20 cellular contexts compared by ENCODE assay signal in genomic region chr20:62472343-62473199, GRCh38. TPM values are rescaled to one million over a fixed set of nuclear protein-coding genes. Genes with fewer than 3 reads are reported as not detected.
"Had no signal": no experiment of that assay in that cellular context is flagged by ENCODE, and none has a peak within 500 bp of the region (broad histone marks: within the 10 kb centered on the region; RNA-seq: fewer than 3 reads in every experiment).

No MANE protein-coding gene starts in this region.

- H3K9ac ChIP-seq: neural progenitor cell, parathyroid adenoma had no signal

- H3K4me1 ChIP-seq: parathyroid adenoma had no signal

- H3K27ac Mint-ChIP-seq: neural progenitor cell had no signal

- H3K9me3 ChIP-seq: ascending aorta, breast epithelium, gastrocnemius medialis, heart right ventricle, left lung, suprapubic skin had no signal

- H3K4me2 ChIP-seq: neural progenitor cell had no signal

- H3K36me3 Mint-ChIP-seq: neural progenitor cell had no signal

- ATAC-seq: gastrocnemius medialis; left lung; stimulated activated naive CD8-positive, alpha-beta T cell treated with anti-CD3 and anti-CD28 coated beads, Interleukin-15, Interleukin-2, amounts not matched to agents 100 U/mL and 50 U/mL, for 24 hours had no signal

- H3K4me3 ChIP-seq: ascending aorta, breast epithelium, gastrocnemius medialis, heart right ventricle, left lung, neural progenitor cell, suprapubic skin had no signal

- DNase-seq: activated CD4-positive, alpha-beta T cell treated with anti-CD3 and anti-CD28 coated beads, Interleukin-2, amount 50 U/mL, for 1 hour; activated naive CD4-positive, alpha-beta T cell treated with Interleukin-2 at 50 U/mL for 16 hours; activated T-cell treated with anti-CD3 and anti-CD28 coated beads for 4 hours; dermis blood vessel endothelial cell; gastrocnemius medialis; heart right ventricle; kidney; left lung; retina; stimulated activated naive CD8-positive, alpha-beta T cell treated with anti-CD3 and anti-CD28 coated beads, Interleukin-15, Interleukin-2, amounts not matched to agents 100 U/mL and 50 U/mL, for 24 hours; trophoblast cell had no signal

- H3K27ac ChIP-seq: ascending aorta, breast epithelium, gastrocnemius medialis, heart right ventricle, left lung, neural progenitor cell, parathyroid adenoma, suprapubic skin had no signal

- H3K36me3 ChIP-seq: ascending aorta, breast epithelium, gastrocnemius medialis, heart right ventricle, left lung, neural progenitor cell, suprapubic skin had no signal

- H3K9me3 Mint-ChIP-seq: neural progenitor cell had no signal

- H3K79me2 ChIP-seq: parathyroid adenoma had no signal

- H3K4me3 Mint-ChIP-seq: neural progenitor cell had no signal

RNA-seq across cellular contexts. Expression of gene GATA5, which starts 3.2 kb away (rescaled TPM):
- total RNA-seq: activated CD8-positive, alpha-beta memory T cell treated with anti-CD3 and anti-CD28 coated beads for 36 hours; ascending aorta; chondrocyte; dermis blood vessel endothelial cell; epithelial cell of proximal tubule; gastrocnemius medialis had no signal

RNA-seq across cellular contexts. Expression of gene RBBP8NL, which starts 45.2 kb away (rescaled TPM):
- total RNA-seq: activated CD8-positive, alpha-beta memory T cell treated with anti-CD3 and anti-CD28 coated beads for 36 hours; ascending aorta; chondrocyte; dermis blood vessel endothelial cell; gastrocnemius medialis; heart right ventricle; skeletal muscle tissue had no signal
- polyA plus RNA-seq: heart right ventricle had no signal
